8 cellular contexts compared by ENCODE assay signal in the genomic region with DNA sequence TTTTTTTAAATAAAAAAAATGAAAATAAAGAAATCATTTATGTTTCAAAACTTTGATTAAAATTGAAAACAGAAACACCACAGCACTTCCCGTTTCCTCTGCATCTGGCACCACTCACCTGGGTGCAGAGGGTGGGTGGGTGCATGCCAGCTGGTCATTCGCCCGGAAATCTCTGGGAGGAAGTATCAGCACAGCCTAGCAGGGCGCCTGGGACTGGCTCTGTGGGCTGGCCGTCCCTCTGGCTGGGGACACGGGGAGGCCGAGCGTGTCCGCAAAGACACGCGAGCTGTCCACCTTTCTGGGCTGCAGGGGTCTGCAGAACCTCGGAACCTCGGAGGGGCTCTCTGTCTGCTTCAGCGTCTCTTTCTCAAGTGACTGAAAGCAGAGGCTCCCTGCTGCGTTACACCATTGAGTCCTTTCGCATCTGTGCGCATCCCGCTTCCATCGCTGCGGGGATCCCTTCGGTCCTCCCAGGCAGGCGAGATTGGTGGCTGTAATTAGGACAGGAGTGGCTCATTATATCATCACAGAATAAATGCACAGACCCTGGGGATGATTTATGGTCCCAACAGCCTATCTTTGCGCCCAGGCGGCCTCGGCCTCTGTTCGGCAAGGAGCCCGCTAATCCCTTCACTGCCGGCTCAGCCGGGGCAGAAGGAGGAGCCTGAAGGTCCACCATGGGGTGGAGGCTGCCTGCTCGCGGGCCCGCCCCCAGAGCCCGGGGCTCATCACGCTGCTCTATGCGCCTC. TPM values are rescaled to one million over a fixed set of nuclear protein-coding genes. Genes with fewer than 3 reads are reported as not detected.
DNase-seq lines count a peak whose midpoint lies in the region; ATAC-seq, FAIRE-seq and TF ChIP-seq lines count a peak whose summit lies in the region.

No MANE protein-coding gene starts in this region.

- H3K36me3 ChIP-seq in bronchial epithelial cell (ENCODE audit: control insufficient read depth, insufficient read depth, low read length): no peaks in the 10 kb centered on the region
- H3K36me3 ChIP-seq in kidney epithelial cell (ENCODE audit: control insufficient read depth, insufficient read depth, low read length): no peaks in the 10 kb centered on the region

- ATAC-seq in GM21619 (IDR thresholded peaks at IDR 0.05; ENCODE audit: unreplicated experiment): peak; percentile 53
- peak; percentile 87 for ATAC-seq in activated B cell treated with CpG ODN at 0.5 μM for 24 hours (ENCODE audit: low read depth)
- no peak for ATAC-seq in GM21717 (IDR thresholded peaks at IDR 0.05; ENCODE audit: unreplicated experiment)

- H3K4me1 Mint-ChIP-seq in activated B cell treated with CpG ODN at 0.5 μM for 24 hours: peaks cover 46% of the 10 kb centered on the region

- intact Hi-C loops in activated B cell treated with CpG ODN at 0.5 μM for 24 hours (cut with micrococcal nuclease): loop anchor here (1.0 to 5.0 kb wide), 6 partner anchors 17 to 217 kb away; a partner anchor contains a TSS

- H3K4me3 ChIP-seq in bronchial epithelial cell (ENCODE audit: low read depth, low read length): peak overlapping the region; percentile 13
- peak overlapping the region; percentile 26 for H3K4me3 ChIP-seq in kidney epithelial cell (ENCODE audit: low read depth, low read length)

- H3K9me3 Mint-ChIP-seq in activated B cell treated with CpG ODN at 0.5 μM for 24 hours: no peaks in the 10 kb centered on the region

- CTCF ChIA-PET in activated B cell treated with CpG ODN at 0.5 μM for 24 hours (lab: Charles Lee): interaction anchor here (1.5 kb wide), 1 partner anchor 147 kb away, joined by 4 read pairs; no protein-coding TSS in a partner anchor

- H3K36me3 Mint-ChIP-seq in activated B cell treated with CpG ODN at 0.5 μM for 24 hours (ENCODE audit: low read depth): no peaks in the 10 kb centered on the region

- no peak for FAIRE-seq in bronchial epithelial cell (lab: Jason Lieb, UNC)

- TF ChIP-seq CTCF in activated B cell treated with CpG ODN at 0.5 μM for 24 hours (IDR thresholded peaks at IDR 0.05) (no peak), bronchial epithelial cell (IDR thresholded peaks at IDR 0.05; ENCODE audit: insufficient read depth, low read length, severe bottlenecking) (no peak), kidney epithelial cell (IDR thresholded peaks at IDR 0.05; ENCODE audit: insufficient read depth, low read length, poor library complexity, severe bottlenecking) (no peak)

- H3K27ac Mint-ChIP-seq in activated B cell treated with CpG ODN at 0.5 μM for 24 hours: peak overlapping the region; percentile 95

- peak overlapping the region; percentile 85 for H3K4me3 Mint-ChIP-seq in activated B cell treated with CpG ODN at 0.5 μM for 24 hours

- DNase-seq in DMS 273 (lab: John Stamatoyannopoulos, UW; ENCODE audit: unreplicated experiment) (peak; percentile 86), NCI-H1417 treated with DMSO at 0.1 percent for 48 hours (lab: John Stamatoyannopoulos, UW) (peak; percentile 85), activated B cell treated with CpG ODN at 0.5 μM for 24 hours (peak; percentile 63), bronchial epithelial cell (ENCODE audit: low read depth) (peak; percentile 13), kidney epithelial cell (ENCODE audit: low read depth) (peak; percentile 16)
- peak; percentile 35 to 50 (median 46) for DNase-seq in stimulated activated CD4-positive, alpha-beta T cell treated with anti-CD3 and anti-CD28 coated beads, Interleukin-1b, Interleukin-23, amount 100 ng/mL, for 24 hours (ENCODE audit: low read depth in 4 of 4, low spot score in 1 of 4)

- H3K27me3 ChIP-seq in bronchial epithelial cell (ENCODE audit: control insufficient read depth, insufficient read depth, low read length) (no peaks in the 10 kb centered on the region), kidney epithelial cell (ENCODE audit: control insufficient read depth, insufficient read depth, low read length) (no peaks in the 10 kb centered on the region)

- POLR2A ChIA-PET in activated B cell treated with CpG ODN at 0.5 μM for 24 hours (lab: Charles Lee): interaction anchor here (0.6 to 1.2 kb wide), 12 partner anchors 10 to 610 kb away, joined by 3 to 9 read pairs (median 4); a partner anchor contains a TSS

- no peaks in the 10 kb centered on the region for H3K27me3 Mint-ChIP-seq in activated B cell treated with CpG ODN at 0.5 μM for 24 hours

RNA-seq across cellular contexts. Expression of a gene that starts 17.2 kb away (rescaled TPM):
- 13.1 and 15.5 TPM in 2 replicates for total RNA-seq in activated B cell treated with CpG ODN at 0.5 μM for 24 hours
- 0.79 and 1.3 TPM in 2 replicates for total RNA-seq in bronchial epithelial cell
- total RNA-seq in kidney epithelial cell: 2.3 and 5.5 TPM in 2 replicates

Comparison
In these comparisons a context has a peak if more than half of its experiments do, and no peak if none do; other contexts are left out.
1. DNase-seq: peak in every context shown above with its lines; median percentile 86 in DMS 273; 85 in NCI-H1417 treated with DMSO at 0.1 percent for 48 hours; 63 in activated B cell treated with CpG ODN at 0.5 μM for 24 hours; 46 in stimulated activated CD4-positive, alpha-beta T cell treated with anti-CD3 and anti-CD28 coated beads, Interleukin-1b, Interleukin-23, amount 100 ng/mL, for 24 hours; 16 in kidney epithelial cell; 13 in bronchial epithelial cell.